Comparison of ENCODE assay signal across 1 cellular context in the genomic region with DNA sequence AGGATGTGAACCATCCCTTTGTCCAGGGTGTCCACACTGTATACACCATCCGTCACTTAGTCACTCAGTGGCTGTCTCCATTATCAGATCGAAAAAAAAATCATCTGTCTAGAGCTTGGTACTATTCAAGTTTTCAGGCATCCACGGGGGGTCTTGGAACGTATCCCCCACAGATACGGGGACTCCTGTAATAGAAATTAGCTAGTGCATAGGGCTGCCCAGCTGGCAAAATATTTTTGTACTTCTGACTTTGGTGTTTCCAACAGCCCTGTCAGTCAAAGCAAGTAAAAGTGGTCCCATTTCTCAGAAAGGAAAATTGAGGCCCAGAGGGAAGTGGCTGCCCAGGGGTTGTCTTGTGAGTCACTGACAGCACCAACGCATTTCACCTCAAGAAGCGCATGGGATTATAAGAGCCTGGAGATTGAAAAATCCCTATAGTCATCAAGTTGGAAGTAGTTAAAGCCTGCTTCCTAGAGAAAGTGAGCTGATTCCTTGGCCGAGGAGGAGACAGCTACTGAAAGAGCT.
TF ChIP-seq lines count a peak whose summit lies in the region.

No MANE protein-coding gene starts in this region.

TF ChIP-seq in K562, 482 proteins besides CTCF, POLR2A, EP300 and RAD21 (continues in another document):
- TF ChIP-seq ARHGAP35 (IDR thresholded peaks at IDR 0.05; ENCODE audit: partially characterized antibody) (no peak), KDM1A (IDR thresholded peaks at IDR 0.05) (peak in 1 of 2 experiments; percentile 74; a peak in 3 of 4 replicates), HDAC2 (IDR thresholded peaks at IDR 0.05) (peak; percentile 78; the same call in 1 of the 2 replicates), NCOA4 (IDR thresholded peaks at IDR 0.05; ENCODE audit: partially characterized antibody) (no peak), XRCC4 (IDR thresholded peaks at IDR 0.05; ENCODE audit: extremely low read depth, insufficient read depth, insufficient read length) (no peak), C11orf30 (IDR thresholded peaks at IDR 0.05; ENCODE audit: low read depth) (peak; percentile 41; the same call in 1 of the 2 replicates), CTBP1 (IDR thresholded peaks at IDR 0.05; ENCODE audit: borderline replicate concordance) (no peak), PML (IDR thresholded peaks at IDR 0.05; ENCODE audit: low read length) (no peak), PTTG1 (tag; IDR thresholded peaks at IDR 0.05; ENCODE audit: low read depth) (peak; percentile 65; the same call in 1 of the 2 replicates), SRSF3 (IDR thresholded peaks at IDR 0.05; ENCODE audit: insufficient read depth, low read length) (no peak), SLC30A9 (CRISPR knock-in tag; IDR thresholded peaks at IDR 0.05) (no peak), ZNF699 (CRISPR knock-in tag; IDR thresholded peaks at IDR 0.05; ENCODE audit: insufficient replicate concordance) (peak; percentile 12), BACH1 (tag; IDR thresholded peaks at IDR 0.05) (peak; percentile 1; the same call in 1 of the 2 replicates), MEF2D (tag; conservative IDR thresholded peaks at IDR 0.05; ENCODE audit: low read depth) (no peak), KAT8 (IDR thresholded peaks at IDR 0.05; ENCODE audit: low read depth) (no peak), SMARCA5 (IDR thresholded peaks at IDR 0.05) (peak; percentile 83; the same call in 1 of the 2 replicates), CREBBP (IDR thresholded peaks at IDR 0.05; ENCODE audit: low read depth, low read length) (no peak), MEIS2 (IDR thresholded peaks at IDR 0.05; ENCODE audit: partially characterized antibody) (peak; percentile 78), GTF2A2 (tag; IDR thresholded peaks at IDR 0.05) (peak; percentile 44; the same call in 1 of the 2 replicates)
- TF ChIP-seq, protein P1, sequence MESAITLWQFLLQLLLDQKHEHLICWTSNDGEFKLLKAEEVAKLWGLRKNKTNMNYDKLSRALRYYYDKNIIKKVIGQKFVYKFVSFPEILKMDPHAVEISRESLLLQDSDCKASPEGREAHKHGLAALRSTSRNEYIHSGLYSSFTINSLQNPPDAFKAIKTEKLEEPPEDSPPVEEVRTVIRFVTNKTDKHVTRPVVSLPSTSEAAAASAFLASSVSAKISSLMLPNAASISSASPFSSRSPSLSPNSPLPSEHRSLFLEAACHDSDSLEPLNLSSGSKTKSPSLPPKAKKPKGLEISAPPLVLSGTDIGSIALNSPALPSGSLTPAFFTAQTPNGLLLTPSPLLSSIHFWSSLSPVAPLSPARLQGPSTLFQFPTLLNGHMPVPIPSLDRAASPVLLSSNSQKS (CRISPR knock-in tag; IDR thresholded peaks at IDR 0.05), result no peak
- TF ChIP-seq, protein P2, sequence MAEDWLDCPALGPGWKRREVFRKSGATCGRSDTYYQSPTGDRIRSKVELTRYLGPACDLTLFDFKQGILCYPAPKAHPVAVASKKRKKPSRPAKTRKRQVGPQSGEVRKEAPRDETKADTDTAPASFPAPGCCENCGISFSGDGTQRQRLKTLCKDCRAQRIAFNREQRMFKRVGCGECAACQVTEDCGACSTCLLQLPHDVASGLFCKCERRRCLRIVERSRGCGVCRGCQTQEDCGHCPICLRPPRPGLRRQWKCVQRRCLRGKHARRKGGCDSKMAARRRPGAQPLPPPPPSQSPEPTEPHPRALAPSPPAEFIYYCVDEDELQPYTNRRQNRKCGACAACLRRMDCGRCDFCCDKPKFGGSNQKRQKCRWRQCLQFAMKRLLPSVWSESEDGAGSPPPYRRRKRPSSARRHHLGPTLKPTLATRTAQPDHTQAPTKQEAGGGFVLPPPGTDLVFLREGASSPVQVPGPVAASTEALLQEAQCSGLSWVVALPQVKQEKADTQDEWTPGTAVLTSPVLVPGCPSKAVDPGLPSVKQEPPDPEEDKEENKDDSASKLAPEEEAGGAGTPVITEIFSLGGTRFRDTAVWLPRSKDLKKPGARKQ (CRISPR knock-in tag; IDR thresholded peaks at IDR 0.05), result peak; percentile 59; the same call in 1 of the 2 replicates
- TF ChIP-seq, protein P3, sequence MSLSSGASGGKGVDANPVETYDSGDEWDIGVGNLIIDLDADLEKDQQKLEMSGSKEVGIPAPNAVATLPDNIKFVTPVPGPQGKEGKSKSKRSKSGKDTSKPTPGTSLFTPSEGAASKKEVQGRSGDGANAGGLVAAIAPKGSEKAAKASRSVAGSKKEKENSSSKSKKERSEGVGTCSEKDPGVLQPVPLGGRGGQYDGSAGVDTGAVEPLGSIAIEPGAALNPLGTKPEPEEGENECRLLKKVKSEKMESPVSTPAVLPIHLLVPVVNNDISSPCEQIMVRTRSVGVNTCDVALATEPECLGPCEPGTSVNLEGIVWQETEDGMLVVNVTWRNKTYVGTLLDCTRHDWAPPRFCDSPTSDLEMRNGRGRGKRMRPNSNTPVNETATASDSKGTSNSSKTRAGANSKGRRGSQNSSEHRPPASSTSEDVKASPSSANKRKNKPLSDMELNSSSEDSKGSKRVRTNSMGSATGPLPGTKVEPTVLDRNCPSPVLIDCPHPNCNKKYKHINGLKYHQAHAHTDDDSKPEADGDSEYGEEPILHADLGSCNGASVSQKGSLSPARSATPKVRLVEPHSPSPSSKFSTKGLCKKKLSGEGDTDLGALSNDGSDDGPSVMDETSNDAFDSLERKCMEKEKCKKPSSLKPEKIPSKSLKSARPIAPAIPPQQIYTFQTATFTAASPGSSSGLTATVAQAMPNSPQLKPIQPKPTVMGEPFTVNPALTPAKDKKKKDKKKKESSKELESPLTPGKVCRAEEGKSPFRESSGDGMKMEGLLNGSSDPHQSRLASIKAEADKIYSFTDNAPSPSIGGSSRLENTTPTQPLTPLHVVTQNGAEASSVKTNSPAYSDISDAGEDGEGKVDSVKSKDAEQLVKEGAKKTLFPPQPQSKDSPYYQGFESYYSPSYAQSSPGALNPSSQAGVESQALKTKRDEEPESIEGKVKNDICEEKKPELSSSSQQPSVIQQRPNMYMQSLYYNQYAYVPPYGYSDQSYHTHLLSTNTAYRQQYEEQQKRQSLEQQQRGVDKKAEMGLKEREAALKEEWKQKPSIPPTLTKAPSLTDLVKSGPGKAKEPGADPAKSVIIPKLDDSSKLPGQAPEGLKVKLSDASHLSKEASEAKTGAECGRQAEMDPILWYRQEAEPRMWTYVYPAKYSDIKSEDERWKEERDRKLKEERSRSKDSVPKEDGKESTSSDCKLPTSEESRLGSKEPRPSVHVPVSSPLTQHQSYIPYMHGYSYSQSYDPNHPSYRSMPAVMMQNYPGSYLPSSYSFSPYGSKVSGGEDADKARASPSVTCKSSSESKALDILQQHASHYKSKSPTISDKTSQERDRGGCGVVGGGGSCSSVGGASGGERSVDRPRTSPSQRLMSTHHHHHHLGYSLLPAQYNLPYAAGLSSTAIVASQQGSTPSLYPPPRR (CRISPR knock-in tag; IDR thresholded peaks at IDR 0.05; ENCODE audit: borderline replicate concordance), result no peak
- TF ChIP-seq, protein P4, sequence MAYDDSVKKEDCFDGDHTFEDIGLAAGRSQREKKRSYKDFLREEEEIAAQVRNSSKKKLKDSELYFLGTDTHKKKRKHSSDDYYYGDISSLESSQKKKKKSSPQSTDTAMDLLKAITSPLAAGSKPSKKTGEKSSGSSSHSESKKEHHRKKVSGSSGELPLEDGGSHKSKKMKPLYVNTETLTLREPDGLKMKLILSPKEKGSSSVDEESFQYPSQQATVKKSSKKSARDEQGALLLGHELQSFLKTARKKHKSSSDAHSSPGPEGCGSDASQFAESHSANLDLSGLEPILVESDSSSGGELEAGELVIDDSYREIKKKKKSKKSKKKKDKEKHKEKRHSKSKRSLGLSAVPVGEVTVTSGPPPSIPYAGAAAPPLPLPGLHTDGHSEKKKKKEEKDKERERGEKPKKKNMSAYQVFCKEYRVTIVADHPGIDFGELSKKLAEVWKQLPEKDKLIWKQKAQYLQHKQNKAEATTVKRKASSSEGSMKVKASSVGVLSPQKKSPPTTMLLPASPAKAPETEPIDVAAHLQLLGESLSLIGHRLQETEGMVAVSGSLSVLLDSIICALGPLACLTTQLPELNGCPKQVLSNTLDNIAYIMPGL (CRISPR knock-in tag; IDR thresholded peaks at IDR 0.05), result no peak
- TF ChIP-seq, protein P5, sequence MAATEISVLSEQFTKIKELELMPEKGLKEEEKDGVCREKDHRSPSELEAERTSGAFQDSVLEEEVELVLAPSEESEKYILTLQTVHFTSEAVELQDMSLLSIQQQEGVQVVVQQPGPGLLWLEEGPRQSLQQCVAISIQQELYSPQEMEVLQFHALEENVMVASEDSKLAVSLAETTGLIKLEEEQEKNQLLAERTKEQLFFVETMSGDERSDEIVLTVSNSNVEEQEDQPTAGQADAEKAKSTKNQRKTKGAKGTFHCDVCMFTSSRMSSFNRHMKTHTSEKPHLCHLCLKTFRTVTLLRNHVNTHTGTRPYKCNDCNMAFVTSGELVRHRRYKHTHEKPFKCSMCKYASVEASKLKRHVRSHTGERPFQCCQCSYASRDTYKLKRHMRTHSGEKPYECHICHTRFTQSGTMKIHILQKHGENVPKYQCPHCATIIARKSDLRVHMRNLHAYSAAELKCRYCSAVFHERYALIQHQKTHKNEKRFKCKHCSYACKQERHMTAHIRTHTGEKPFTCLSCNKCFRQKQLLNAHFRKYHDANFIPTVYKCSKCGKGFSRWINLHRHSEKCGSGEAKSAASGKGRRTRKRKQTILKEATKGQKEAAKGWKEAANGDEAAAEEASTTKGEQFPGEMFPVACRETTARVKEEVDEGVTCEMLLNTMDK (IDR thresholded peaks at IDR 0.05; ENCODE audit: borderline replicate concordance, insufficient read depth, low read depth, low read length, poor library complexity, severe bottlenecking), result no peak
- TF ChIP-seq, protein P6, sequence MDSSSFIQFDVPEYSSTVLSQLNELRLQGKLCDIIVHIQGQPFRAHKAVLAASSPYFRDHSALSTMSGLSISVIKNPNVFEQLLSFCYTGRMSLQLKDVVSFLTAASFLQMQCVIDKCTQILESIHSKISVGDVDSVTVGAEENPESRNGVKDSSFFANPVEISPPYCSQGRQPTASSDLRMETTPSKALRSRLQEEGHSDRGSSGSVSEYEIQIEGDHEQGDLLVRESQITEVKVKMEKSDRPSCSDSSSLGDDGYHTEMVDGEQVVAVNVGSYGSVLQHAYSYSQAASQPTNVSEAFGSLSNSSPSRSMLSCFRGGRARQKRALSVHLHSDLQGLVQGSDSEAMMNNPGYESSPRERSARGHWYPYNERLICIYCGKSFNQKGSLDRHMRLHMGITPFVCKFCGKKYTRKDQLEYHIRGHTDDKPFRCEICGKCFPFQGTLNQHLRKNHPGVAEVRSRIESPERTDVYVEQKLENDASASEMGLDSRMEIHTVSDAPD (CRISPR knock-in tag; IDR thresholded peaks at IDR 0.05), result peak; percentile 9; the same call in 1 of the 2 replicates
- TF ChIP-seq, protein P7, sequence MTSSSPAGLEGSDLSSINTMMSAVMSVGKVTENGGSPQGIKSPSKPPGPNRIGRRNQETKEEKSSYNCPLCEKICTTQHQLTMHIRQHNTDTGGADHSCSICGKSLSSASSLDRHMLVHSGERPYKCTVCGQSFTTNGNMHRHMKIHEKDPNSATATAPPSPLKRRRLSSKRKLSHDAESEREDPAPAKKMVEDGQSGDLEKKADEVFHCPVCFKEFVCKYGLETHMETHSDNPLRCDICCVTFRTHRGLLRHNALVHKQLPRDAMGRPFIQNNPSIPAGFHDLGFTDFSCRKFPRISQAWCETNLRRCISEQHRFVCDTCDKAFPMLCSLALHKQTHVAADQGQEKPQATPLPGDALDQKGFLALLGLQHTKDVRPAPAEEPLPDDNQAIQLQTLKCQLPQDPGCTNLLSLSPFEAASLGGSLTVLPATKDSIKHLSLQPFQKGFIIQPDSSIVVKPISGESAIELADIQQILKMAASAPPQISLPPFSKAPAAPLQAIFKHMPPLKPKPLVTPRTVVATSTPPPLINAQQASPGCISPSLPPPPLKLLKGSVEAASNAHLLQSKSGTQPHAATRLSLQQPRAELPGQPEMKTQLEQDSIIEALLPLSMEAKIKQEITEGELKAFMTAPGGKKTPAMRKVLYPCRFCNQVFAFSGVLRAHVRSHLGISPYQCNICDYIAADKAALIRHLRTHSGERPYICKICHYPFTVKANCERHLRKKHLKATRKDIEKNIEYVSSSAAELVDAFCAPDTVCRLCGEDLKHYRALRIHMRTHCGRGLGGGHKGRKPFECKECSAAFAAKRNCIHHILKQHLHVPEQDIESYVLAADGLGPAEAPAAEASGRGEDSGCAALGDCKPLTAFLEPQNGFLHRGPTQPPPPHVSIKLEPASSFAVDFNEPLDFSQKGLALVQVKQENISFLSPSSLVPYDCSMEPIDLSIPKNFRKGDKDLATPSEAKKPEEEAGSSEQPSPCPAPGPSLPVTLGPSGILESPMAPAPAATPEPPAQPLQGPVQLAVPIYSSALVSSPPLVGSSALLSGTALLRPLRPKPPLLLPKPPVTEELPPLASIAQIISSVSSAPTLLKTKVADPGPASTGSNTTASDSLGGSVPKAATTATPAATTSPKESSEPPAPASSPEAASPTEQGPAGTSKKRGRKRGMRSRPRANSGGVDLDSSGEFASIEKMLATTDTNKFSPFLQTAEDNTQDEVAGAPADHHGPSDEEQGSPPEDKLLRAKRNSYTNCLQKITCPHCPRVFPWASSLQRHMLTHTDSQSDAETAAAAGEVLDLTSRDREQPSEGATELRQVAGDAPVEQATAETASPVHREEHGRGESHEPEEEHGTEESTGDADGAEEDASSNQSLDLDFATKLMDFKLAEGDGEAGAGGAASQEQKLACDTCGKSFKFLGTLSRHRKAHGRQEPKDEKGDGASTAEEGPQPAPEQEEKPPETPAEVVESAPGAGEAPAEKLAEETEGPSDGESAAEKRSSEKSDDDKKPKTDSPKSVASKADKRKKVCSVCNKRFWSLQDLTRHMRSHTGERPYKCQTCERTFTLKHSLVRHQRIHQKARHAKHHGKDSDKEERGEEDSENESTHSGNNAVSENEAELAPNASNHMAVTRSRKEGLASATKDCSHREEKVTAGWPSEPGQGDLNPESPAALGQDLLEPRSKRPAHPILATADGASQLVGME (CRISPR knock-in tag; IDR thresholded peaks at IDR 0.05), result no peak
- TF ChIP-seq, protein P8, sequence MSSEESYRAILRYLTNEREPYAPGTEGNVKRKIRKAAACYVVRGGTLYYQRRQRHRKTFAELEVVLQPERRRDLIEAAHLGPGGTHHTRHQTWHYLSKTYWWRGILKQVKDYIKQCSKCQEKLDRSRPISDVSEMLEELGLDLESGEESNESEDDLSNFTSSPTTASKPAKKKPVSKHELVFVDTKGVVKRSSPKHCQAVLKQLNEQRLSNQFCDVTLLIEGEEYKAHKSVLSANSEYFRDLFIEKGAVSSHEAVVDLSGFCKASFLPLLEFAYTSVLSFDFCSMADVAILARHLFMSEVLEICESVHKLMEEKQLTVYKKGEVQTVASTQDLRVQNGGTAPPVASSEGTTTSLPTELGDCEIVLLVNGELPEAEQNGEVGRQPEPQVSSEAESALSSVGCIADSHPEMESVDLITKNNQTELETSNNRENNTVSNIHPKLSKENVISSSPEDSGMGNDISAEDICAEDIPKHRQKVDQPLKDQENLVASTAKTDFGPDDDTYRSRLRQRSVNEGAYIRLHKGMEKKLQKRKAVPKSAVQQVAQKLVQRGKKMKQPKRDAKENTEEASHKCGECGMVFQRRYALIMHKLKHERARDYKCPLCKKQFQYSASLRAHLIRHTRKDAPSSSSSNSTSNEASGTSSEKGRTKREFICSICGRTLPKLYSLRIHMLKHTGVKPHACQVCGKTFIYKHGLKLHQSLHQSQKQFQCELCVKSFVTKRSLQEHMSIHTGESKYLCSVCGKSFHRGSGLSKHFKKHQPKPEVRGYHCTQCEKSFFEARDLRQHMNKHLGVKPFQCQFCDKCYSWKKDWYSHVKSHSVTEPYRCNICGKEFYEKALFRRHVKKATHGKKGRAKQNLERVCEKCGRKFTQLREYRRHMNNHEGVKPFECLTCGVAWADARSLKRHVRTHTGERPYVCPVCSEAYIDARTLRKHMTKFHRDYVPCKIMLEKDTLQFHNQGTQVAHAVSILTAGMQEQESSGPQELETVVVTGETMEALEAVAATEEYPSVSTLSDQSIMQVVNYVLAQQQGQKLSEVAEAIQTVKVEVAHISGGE (CRISPR knock-in tag; IDR thresholded peaks at IDR 0.05), result no peak
